ENCODE assay signal across 15 cellular contexts in genomic region chr12:86137936-86138335, GRCh38.
DNase-seq lines count a peak whose midpoint lies in the region; ATAC-seq, FAIRE-seq and TF ChIP-seq lines count a peak whose summit lies in the region.
"Had no signal": no experiment of that assay in that cellular context is flagged by ENCODE, and none has a peak within 500 bp of the region (broad histone marks: within the 10 kb centered on the region; RNA-seq: fewer than 3 reads in every experiment).

No MANE protein-coding gene starts in this region.

- H3K27me3 Mint-ChIP-seq in astrocyte (ENCODE audit: low read depth, unreplicated experiment), result no peaks in the 10 kb centered on the region
- H3K27me3 Mint-ChIP-seq in activated CD4-positive, alpha-beta T cell treated with anti-CD3 and anti-CD28 coated beads, Interleukin-2, amount 10 ng/mL, durations not matched to agents 24 days and 14 days, result no peaks in the 10 kb centered on the region
- H3K27me3 Mint-ChIP-seq: activated naive CD4-positive, alpha-beta T cell treated with anti-CD3 and anti-CD28 coated beads, Interleukin-2, amount 10 ng/mL, durations not matched to agents 7 days and 5 days; dendritic cell treated with granulocyte-macrophage colony-stimulating factor and Interleukin-4, amounts not matched to agents 40 ng/mL and 50 ng/mL, for 4 days; natural killer cell treated with Interleukin-12 subunit alpha and Interleukin-12 subunit beta and Interleukin-15 and Interleukin-18, amount 100 ng/mL, for 72 hours had no signal

- WGBS in HepG2 (ENCODE audit: low lambda C conversion rate), result 18% methylated on average over 2 of the region's 2 CpGs

- H4K20me1 ChIP-seq in astrocyte (ENCODE audit: insufficient read depth, low read length), result no peaks in the 10 kb centered on the region
- H4K20me1 ChIP-seq in HepG2 (ENCODE audit: insufficient read depth, low read length), result no peaks in the 10 kb centered on the region

- DNase-seq in HS-27A (ENCODE audit: low read depth) (peak; percentile 54), astrocyte (ENCODE audit: low read depth) (peak; percentile 89), foreskin keratinocyte (peak; percentile 92 to 97), HepG2 (ENCODE audit: low spot score) (no peak)
- DNase-seq in activated CD4-positive, alpha-beta T cell treated with anti-CD3 and anti-CD28 coated beads, Interleukin-2, amount 10 ng/mL, durations not matched to agents 24 days and 14 days, result no peak
- no peak for DNase-seq in activated CD4-positive, alpha-beta T cell treated with anti-CD3 and anti-CD28 coated beads for 1 hour
- DNase-seq: activated CD8-positive, alpha-beta memory T cell treated with anti-CD3 and anti-CD28 coated beads for 24 hours; activated naive CD4-positive, alpha-beta T cell treated with anti-CD3 and anti-CD28 coated beads, Interleukin-2, amount 10 ng/mL, durations not matched to agents 7 days and 5 days; glutamatergic neuron; left colon; T-helper 9 cell had no signal

- ATAC-seq in foreskin keratinocyte (peak; percentile 94), HepG2 (no peak), HG02763 (IDR thresholded peaks at IDR 0.05; ENCODE audit: unreplicated experiment) (no peak)
- ATAC-seq: left colon; natural killer cell treated with Interleukin-12 subunit alpha and Interleukin-12 subunit beta and Interleukin-15 and Interleukin-18, amount 100 ng/mL, for 72 hours; sciatic nerve had no signal

- H3K4me1 ChIP-seq in astrocyte (ENCODE audit: insufficient read depth, low read length) (peaks cover 5% of the 10 kb centered on the region), foreskin keratinocyte (peaks cover 18% of the 10 kb centered on the region), HepG2 (ENCODE audit: insufficient read depth, low read length) (no peaks in the 10 kb centered on the region)

- H3K9ac ChIP-seq in astrocyte (ENCODE audit: low read length) (no peak overlapping the region), HepG2 (ENCODE audit: insufficient read depth, low read depth, low read length) (no peak overlapping the region)

- H3K4me3 ChIP-seq in astrocyte (ENCODE audit: insufficient read depth, low read depth, low read length) (no peak overlapping the region), HepG2 (replicated peaks in 1 of 3; ENCODE audit: insufficient read depth in 1 of 3, low read depth in 2 of 3, low read length in 3 of 3) (no peak overlapping the region)

- no peaks in the 10 kb centered on the region for H3K36me3 Mint-ChIP-seq in astrocyte (ENCODE audit: low read depth, unreplicated experiment)
- H3K36me3 Mint-ChIP-seq in activated CD4-positive, alpha-beta T cell treated with anti-CD3 and anti-CD28 coated beads, Interleukin-2, amount 10 ng/mL, durations not matched to agents 24 days and 14 days (ENCODE audit: low read depth), result no peaks in the 10 kb centered on the region
- H3K36me3 Mint-ChIP-seq: activated naive CD4-positive, alpha-beta T cell treated with anti-CD3 and anti-CD28 coated beads, Interleukin-2, amount 10 ng/mL, durations not matched to agents 7 days and 5 days; natural killer cell treated with Interleukin-12 subunit alpha and Interleukin-12 subunit beta and Interleukin-15 and Interleukin-18, amount 100 ng/mL, for 72 hours had no signal

- no peaks in the 10 kb centered on the region for H3K9me3 ChIP-seq in astrocyte (ENCODE audit: insufficient read depth, low read depth, low read length)
- no peaks in the 10 kb centered on the region for H3K9me3 ChIP-seq in HepG2 (ENCODE audit: low read length)

- H3K9me3 Mint-ChIP-seq in astrocyte (ENCODE audit: unreplicated experiment), result no peaks in the 10 kb centered on the region
- H3K9me3 Mint-ChIP-seq in activated CD4-positive, alpha-beta T cell treated with anti-CD3 and anti-CD28 coated beads, Interleukin-2, amount 10 ng/mL, durations not matched to agents 24 days and 14 days, result no peaks in the 10 kb centered on the region
- H3K9me3 Mint-ChIP-seq: activated naive CD4-positive, alpha-beta T cell treated with anti-CD3 and anti-CD28 coated beads, Interleukin-2, amount 10 ng/mL, durations not matched to agents 7 days and 5 days; dendritic cell treated with granulocyte-macrophage colony-stimulating factor and Interleukin-4, amounts not matched to agents 40 ng/mL and 50 ng/mL, for 4 days had no signal

- POLR2A ChIA-PET in HepG2 (lab: Yijun Ruan, JAX), result no interaction called here

- no peaks in the 10 kb centered on the region for H3K36me3 ChIP-seq in astrocyte (ENCODE audit: insufficient read depth, low read length)
- no peaks in the 10 kb centered on the region for H3K36me3 ChIP-seq in HepG2 (replicated peaks in 1 of 2; ENCODE audit: control insufficient read depth in 1 of 2, insufficient read depth in 2 of 2, low read length in 2 of 2)

- no peak for TF ChIP-seq RAD21 in HepG2 (CRISPR knock-in tag; IDR thresholded peaks at IDR 0.05)

- peaks cover 19% of the 10 kb centered on the region for H3K4me1 Mint-ChIP-seq in astrocyte (ENCODE audit: low read depth, unreplicated experiment)
- H3K4me1 Mint-ChIP-seq in activated CD4-positive, alpha-beta T cell treated with anti-CD3 and anti-CD28 coated beads, Interleukin-2, amount 10 ng/mL, durations not matched to agents 24 days and 14 days, result no peaks in the 10 kb centered on the region
- H3K4me1 Mint-ChIP-seq: activated naive CD4-positive, alpha-beta T cell treated with anti-CD3 and anti-CD28 coated beads, Interleukin-2, amount 10 ng/mL, durations not matched to agents 7 days and 5 days had no signal

- no peak overlapping the region for H3K4me3 Mint-ChIP-seq in astrocyte (ENCODE audit: unreplicated experiment)
- no peak overlapping the region for H3K4me3 Mint-ChIP-seq in activated CD4-positive, alpha-beta T cell treated with anti-CD3 and anti-CD28 coated beads, Interleukin-2, amount 10 ng/mL, durations not matched to agents 24 days and 14 days
- H3K4me3 Mint-ChIP-seq: activated naive CD4-positive, alpha-beta T cell treated with anti-CD3 and anti-CD28 coated beads, Interleukin-2, amount 10 ng/mL, durations not matched to agents 7 days and 5 days; dendritic cell treated with granulocyte-macrophage colony-stimulating factor and Interleukin-4, amounts not matched to agents 40 ng/mL and 50 ng/mL, for 4 days; natural killer cell treated with Interleukin-12 subunit alpha and Interleukin-12 subunit beta and Interleukin-15 and Interleukin-18, amount 100 ng/mL, for 72 hours had no signal

- H3K79me2 ChIP-seq in astrocyte (ENCODE audit: insufficient read depth, low read length) (no peaks in the 10 kb centered on the region), HepG2 (ENCODE audit: insufficient read depth, low read length) (no peaks in the 10 kb centered on the region)

- H3K4me2 ChIP-seq in astrocyte (ENCODE audit: low read length) (peak overlapping the region; percentile 62), HepG2 (ENCODE audit: low read depth, low read length) (no peak overlapping the region)

- TF ChIP-seq POLR2A in HepG2 (IDR thresholded peaks at IDR 0.05; ENCODE audit: insufficient read depth in 1 of 2, low read depth in 2 of 2, low read length in 2 of 2), result no peak

- BruUV-seq in HepG2 (replicated peaks; lab: Mats Ljungman, UMichigan), result no TSS peak

- TF ChIP-seq CTCF in astrocyte (IDR thresholded peaks at IDR 0.05; ENCODE audit: insufficient read depth, low read depth, low read length) (no peak), foreskin keratinocyte (conservative IDR thresholded peaks at IDR 0.05) (no peak), HepG2 (CRISPR knock-in tag; IDR thresholded peaks at IDR 0.05) (no peak)

- intact Hi-C loops in HepG2 (cut with micrococcal nuclease; ENCODE audit: unreplicated experiment), result no loop called here
- intact Hi-C loops in activated CD4-positive, alpha-beta T cell treated with anti-CD3 and anti-CD28 coated beads, Interleukin-2, amount 10 ng/mL, durations not matched to agents 24 days and 14 days (cut with micrococcal nuclease), result no loop called here

- FAIRE-seq in astrocyte (lab: Jason Lieb, UNC) (peak; percentile 37), HepG2 (lab: Jason Lieb, UNC) (no peak)

- in situ Hi-C loops in HepG2 (cut with HindIII; ENCODE audit: extremely low pct_ligation_motif_present, low pct_unique_long_range_greater_than_20kb), result no loop called here

- no peak overlapping the region for H2AFZ ChIP-seq in astrocyte (ENCODE audit: low read depth, low read length)
- H2AFZ ChIP-seq in HepG2 (ENCODE audit: low read length), result no peak overlapping the region

- H3K27me3 ChIP-seq in astrocyte (ENCODE audit: insufficient read depth, low read length) (no peaks in the 10 kb centered on the region), foreskin keratinocyte (no peaks in the 10 kb centered on the region), HepG2 (ENCODE audit: control insufficient read depth in 1 of 2, insufficient read depth in 2 of 2, low read length in 2 of 2) (no peaks in the 10 kb centered on the region)

- TF ChIP-seq EP300 in HepG2 (IDR thresholded peaks at IDR 0.05; ENCODE audit: low read depth in 2 of 2, low read length in 2 of 2) (no peak), HepG2 (CRISPR knock-in tag; IDR thresholded peaks at IDR 0.05; ENCODE audit: borderline replicate concordance) (no peak)

- H3K27ac ChIP-seq in astrocyte (ENCODE audit: low read depth, low read length) (peak overlapping the region; percentile 44), foreskin keratinocyte (peak overlapping the region; percentile 90), HepG2 (ENCODE audit: extremely low read length, insufficient read depth, low read length) (no peak overlapping the region)

- CTCF ChIA-PET in HepG2 (lab: Yijun Ruan, JAX; ENCODE audit: low intra/inter-chr PET ratio, low total read pairs), result no interaction called here

- H3K27ac Mint-ChIP-seq in astrocyte (ENCODE audit: unreplicated experiment), result peak overlapping the region; percentile 75
- no peak overlapping the region for H3K27ac Mint-ChIP-seq in activated CD4-positive, alpha-beta T cell treated with anti-CD3 and anti-CD28 coated beads, Interleukin-2, amount 10 ng/mL, durations not matched to agents 24 days and 14 days
- H3K27ac Mint-ChIP-seq: activated naive CD4-positive, alpha-beta T cell treated with anti-CD3 and anti-CD28 coated beads, Interleukin-2, amount 10 ng/mL, durations not matched to agents 7 days and 5 days; dendritic cell treated with granulocyte-macrophage colony-stimulating factor and Interleukin-4, amounts not matched to agents 40 ng/mL and 50 ng/mL, for 4 days; natural killer cell treated with Interleukin-12 subunit alpha and Interleukin-12 subunit beta and Interleukin-15 and Interleukin-18, amount 100 ng/mL, for 72 hours had no signal

TF ChIP-seq in HepG2, 621 proteins besides CTCF, POLR2A, EP300 and RAD21:
- TF ChIP-seq ADNP (CRISPR knock-in tag; IDR thresholded peaks at IDR 0.05), result no peak

Comparison
In these comparisons a context has a peak if more than half of its experiments do, and no peak if none do; other contexts are left out.
1. DNase-seq: peak in HS-27A (single experiment), astrocyte (single experiment) and foreskin keratinocyte (2 of 2); none in HepG2 (single experiment), activated CD4-positive, alpha-beta T cell treated with anti-CD3 and anti-CD28 coated beads, Interleukin-2, amount 10 ng/mL, durations not matched to agents 24 days and 14 days (single experiment) and activated CD4-positive, alpha-beta T cell treated with anti-CD3 and anti-CD28 coated beads for 1 hour (single experiment).